1 cellular context compared by ENCODE assay signal in the genomic region with DNA sequence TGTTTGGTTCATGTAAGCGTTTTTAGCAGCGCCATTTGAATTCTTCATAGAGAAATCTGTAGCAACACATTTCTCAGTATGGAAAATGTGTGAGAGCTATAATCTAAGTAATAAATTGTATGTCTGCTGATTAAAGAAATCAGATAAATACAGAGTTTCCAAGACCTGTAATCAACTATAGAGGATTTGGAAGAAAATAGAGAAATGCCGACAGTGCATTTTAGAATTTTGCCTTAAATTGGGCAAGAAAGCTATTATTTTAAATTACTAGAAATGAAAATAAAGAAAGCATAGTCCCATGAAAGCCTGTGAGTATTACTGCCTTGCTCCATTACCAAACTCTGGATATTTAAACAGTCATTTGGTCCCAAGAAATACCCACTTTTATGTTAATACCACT.
TF ChIP-seq lines count a peak whose summit lies in the region.

No MANE protein-coding gene starts in this region.

TF ChIP-seq in neural cell, 6 proteins besides CTCF, POLR2A, EP300 and RAD21:
- TF ChIP-seq, protein P1, sequence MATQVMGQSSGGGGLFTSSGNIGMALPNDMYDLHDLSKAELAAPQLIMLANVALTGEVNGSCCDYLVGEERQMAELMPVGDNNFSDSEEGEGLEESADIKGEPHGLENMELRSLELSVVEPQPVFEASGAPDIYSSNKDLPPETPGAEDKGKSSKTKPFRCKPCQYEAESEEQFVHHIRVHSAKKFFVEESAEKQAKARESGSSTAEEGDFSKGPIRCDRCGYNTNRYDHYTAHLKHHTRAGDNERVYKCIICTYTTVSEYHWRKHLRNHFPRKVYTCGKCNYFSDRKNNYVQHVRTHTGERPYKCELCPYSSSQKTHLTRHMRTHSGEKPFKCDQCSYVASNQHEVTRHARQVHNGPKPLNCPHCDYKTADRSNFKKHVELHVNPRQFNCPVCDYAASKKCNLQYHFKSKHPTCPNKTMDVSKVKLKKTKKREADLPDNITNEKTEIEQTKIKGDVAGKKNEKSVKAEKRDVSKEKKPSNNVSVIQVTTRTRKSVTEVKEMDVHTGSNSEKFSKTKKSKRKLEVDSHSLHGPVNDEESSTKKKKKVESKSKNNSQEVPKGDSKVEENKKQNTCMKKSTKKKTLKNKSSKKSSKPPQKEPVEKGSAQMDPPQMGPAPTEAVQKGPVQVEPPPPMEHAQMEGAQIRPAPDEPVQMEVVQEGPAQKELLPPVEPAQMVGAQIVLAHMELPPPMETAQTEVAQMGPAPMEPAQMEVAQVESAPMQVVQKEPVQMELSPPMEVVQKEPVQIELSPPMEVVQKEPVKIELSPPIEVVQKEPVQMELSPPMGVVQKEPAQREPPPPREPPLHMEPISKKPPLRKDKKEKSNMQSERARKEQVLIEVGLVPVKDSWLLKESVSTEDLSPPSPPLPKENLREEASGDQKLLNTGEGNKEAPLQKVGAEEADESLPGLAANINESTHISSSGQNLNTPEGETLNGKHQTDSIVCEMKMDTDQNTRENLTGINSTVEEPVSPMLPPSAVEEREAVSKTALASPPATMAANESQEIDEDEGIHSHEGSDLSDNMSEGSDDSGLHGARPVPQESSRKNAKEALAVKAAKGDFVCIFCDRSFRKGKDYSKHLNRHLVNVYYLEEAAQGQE (IDR thresholded peaks at IDR 0.05; ENCODE audit: borderline replicate concordance) = no peak
- TF ChIP-seq TAF1 (IDR thresholded peaks at IDR 0.05; ENCODE audit: low read depth) (no peak), EZH2 (IDR thresholded peaks at IDR 0.05; ENCODE audit: borderline replicate concordance, insufficient read depth, low read length, poor library complexity, severe bottlenecking) (no peak), MXI1 (conservative IDR thresholded peaks at IDR 0.05; ENCODE audit: poor library complexity, severe bottlenecking) (no peak), POLR2AphosphoS5 (IDR thresholded peaks at IDR 0.05) (no peak), SMC3 (conservative IDR thresholded peaks at IDR 0.05; ENCODE audit: poor library complexity) (no peak)
